Comparison of ENCODE assay signal across 1 cellular context in genomic region chr9:128077847-128078503, GRCh38.
A peak's percentile ranks its signal among the peaks of the same experiment; 100 is the strongest.
TF ChIP-seq lines count a peak whose summit lies in the region.

No MANE protein-coding gene starts in this region.

TF ChIP-seq in K562, 482 proteins besides CTCF, POLR2A, EP300 and RAD21 (continues in another document):
- 0 out of 2 replicates have a peak, but pooled peaks have one; percentile 28 for TF ChIP-seq MTA1 (IDR thresholded peaks at IDR 0.05; ENCODE audit: borderline replicate concordance)
- 0 out of 2 replicates have a peak, but pooled peaks have one; percentile 28 for TF ChIP-seq E2F1 (CRISPR knock-in tag; IDR thresholded peaks at IDR 0.05)
- peak; percentile 90 for TF ChIP-seq ATF3 (IDR thresholded peaks at IDR 0.05)
- TF ChIP-seq ATF3 (CRISPR knock-in tag; conservative IDR thresholded peaks at IDR 0.05): no peak; the same call in 1 of the 2 replicates
- no peak for TF ChIP-seq FOXK1 (CRISPR knock-in tag; IDR thresholded peaks at IDR 0.05; ENCODE audit: borderline replicate concordance)
- TF ChIP-seq HEY1 (CRISPR knock-in tag; IDR thresholded peaks at IDR 0.05; ENCODE audit: borderline replicate concordance): 0 out of 2 replicates have a peak, but pooled peaks have one; percentile 31
- TF ChIP-seq ESRRA (IDR thresholded peaks at IDR 0.05; ENCODE audit: borderline replicate concordance, low read depth): peak; percentile 98
- TF ChIP-seq CEBPG (CRISPR knock-in tag; IDR thresholded peaks at IDR 0.05): no peak
- no peak for TF ChIP-seq CEBPG (tag; conservative IDR thresholded peaks at IDR 0.05 in 1 of 2, IDR thresholded peaks at IDR 0.05 in 1 of 2)
- 0 out of 2 replicates have a peak, but pooled peaks have one; percentile 38 for TF ChIP-seq ZNF134 (CRISPR knock-in tag; conservative IDR thresholded peaks at IDR 0.05)
- TF ChIP-seq ZBTB9 (CRISPR knock-in tag; IDR thresholded peaks at IDR 0.05): 0 out of 2 replicates have a peak, but pooled peaks have one; percentile 14
- TF ChIP-seq CHAMP1 (IDR thresholded peaks at IDR 0.05): no peak
- peak; percentile 31; the same call in 1 of the 2 replicates for TF ChIP-seq SOX6 (IDR thresholded peaks at IDR 0.05)
- TF ChIP-seq CHCHD3 (CRISPR knock-in tag; IDR thresholded peaks at IDR 0.05): 0 out of 2 replicates have a peak, but pooled peaks have one; percentile 46
- TF ChIP-seq ZNF217 (CRISPR knock-in tag; IDR thresholded peaks at IDR 0.05): no peak
- 0 out of 2 replicates have a peak, but pooled peaks have one; percentile 22 for TF ChIP-seq POLR2G (IDR thresholded peaks at IDR 0.05; ENCODE audit: low read depth, low read length)
- no peak for TF ChIP-seq BHLHE40 (IDR thresholded peaks at IDR 0.05; ENCODE audit: low read length)
- peak in 1 of 2 experiments; percentile 54; a peak in 2 of 4 replicates for TF ChIP-seq MLLT1 (IDR thresholded peaks at IDR 0.05)
- TF ChIP-seq PYGO2 (tag; IDR thresholded peaks at IDR 0.05): no peak
- 0 out of 2 replicates have a peak, but pooled peaks have one; percentile 21 for TF ChIP-seq TRIM28 (IDR thresholded peaks at IDR 0.05)
- peak; percentile 65; the same call in 1 of the 2 replicates for TF ChIP-seq ARID3A (IDR thresholded peaks at IDR 0.05; ENCODE audit: borderline replicate concordance, low read depth, low read length)
- peak; percentile 74 for TF ChIP-seq ZNF239 (CRISPR knock-in tag; IDR thresholded peaks at IDR 0.05)
- no peak for TF ChIP-seq GATAD2A (IDR thresholded peaks at IDR 0.05)
- TF ChIP-seq DEAF1 (CRISPR knock-in tag; IDR thresholded peaks at IDR 0.05): peak; percentile 22; the same call in 1 of the 2 replicates
- 0 out of 2 replicates have a peak, but pooled peaks have one; percentile 45 for TF ChIP-seq ZNF586 (CRISPR knock-in tag; conservative IDR thresholded peaks at IDR 0.05)
- peak; percentile 50; the same call in 1 of the 2 replicates for TF ChIP-seq ZNF445 (CRISPR knock-in tag; IDR thresholded peaks at IDR 0.05; ENCODE audit: low read depth)
- TF ChIP-seq KLF6 (CRISPR knock-in tag; IDR thresholded peaks at IDR 0.05; ENCODE audit: borderline replicate concordance): 0 out of 2 replicates have a peak, but pooled peaks have one; percentile 47
- peak in 1 of 2 experiments; percentile 28; a peak in 1 of 4 replicates for TF ChIP-seq TBL1XR1 (IDR thresholded peaks at IDR 0.05; ENCODE audit: low read length in 2 of 2)
- peak; percentile 31; the same call in 1 of the 2 replicates for TF ChIP-seq MTA3 (IDR thresholded peaks at IDR 0.05; ENCODE audit: borderline replicate concordance)
- TF ChIP-seq ATF2 (CRISPR knock-in tag; IDR thresholded peaks at IDR 0.05): no peak
- TF ChIP-seq NCOA1 (IDR thresholded peaks at IDR 0.05; ENCODE audit: low read depth): peak; percentile 17; the same call in 1 of the 2 replicates
- no peak for TF ChIP-seq TSC22D4 (tag; IDR thresholded peaks at IDR 0.05)
- TF ChIP-seq RBM25 (IDR thresholded peaks at IDR 0.05; ENCODE audit: low read depth, low read length, severe bottlenecking): peak; percentile 66
- TF ChIP-seq ZNF174 (CRISPR knock-in tag; IDR thresholded peaks at IDR 0.05): 0 out of 2 replicates have a peak, but pooled peaks have one; percentile 13
- TF ChIP-seq ETV1 (tag; conservative IDR thresholded peaks at IDR 0.05; ENCODE audit: low read depth): no peak
- no peak for TF ChIP-seq POLR3A (IDR thresholded peaks at IDR 0.05; ENCODE audit: borderline replicate concordance, extremely low read depth, insufficient read depth, insufficient read length)
- peak; percentile 57; the same call in 1 of the 2 replicates for TF ChIP-seq SMARCC2 (IDR thresholded peaks at IDR 0.05; ENCODE audit: low read depth)
- TF ChIP-seq CTCFL (IDR thresholded peaks at IDR 0.05; ENCODE audit: borderline replicate concordance, insufficient read depth, low read depth, low read length, poor library complexity, severe bottlenecking): no peak
- TF ChIP-seq RCOR1 (IDR thresholded peaks at IDR 0.05; ENCODE audit: borderline replicate concordance in 1 of 2, low read depth in 2 of 2, low read length in 2 of 2): peak in 1 of 2 experiments; percentile 82; a peak in 2 of 4 replicates
- peak; percentile 61 for TF ChIP-seq ZFP36 (IDR thresholded peaks at IDR 0.05; ENCODE audit: low read depth, low read length, partially characterized antibody)
- TF ChIP-seq SMARCE1 (IDR thresholded peaks at IDR 0.05): peak; percentile 76
- peak; percentile 56 for TF ChIP-seq ZEB2 (IDR thresholded peaks at IDR 0.05)
- TF ChIP-seq ZNF561 (CRISPR knock-in tag; conservative IDR thresholded peaks at IDR 0.05): 0 out of 2 replicates have a peak, but pooled peaks have one; percentile 62
- TF ChIP-seq TEAD4 (IDR thresholded peaks at IDR 0.05; ENCODE audit: low read length): peak; percentile 22; the same call in 1 of the 2 replicates
- no peak for TF ChIP-seq TEAD4 (CRISPR knock-in tag; IDR thresholded peaks at IDR 0.05; ENCODE audit: borderline replicate concordance)
- peak; percentile 18; the same call in 1 of the 2 replicates for TF ChIP-seq ELF1 (tag; IDR thresholded peaks at IDR 0.05)
- TF ChIP-seq TCF3 (CRISPR knock-in tag; IDR thresholded peaks at IDR 0.05): 0 out of 2 replicates have a peak, but pooled peaks have one; percentile 5
- peak; percentile 80; the same call in 1 of the 2 replicates for TF ChIP-seq HDGF (IDR thresholded peaks at IDR 0.05)
- peak; percentile 57 to 71; a peak in 2 of 4 replicates for TF ChIP-seq ARNT (IDR thresholded peaks at IDR 0.05)
- peak; percentile 79; the same call in 1 of the 2 replicates for TF ChIP-seq SMARCA5 (IDR thresholded peaks at IDR 0.05)
- peak; percentile 33; the same call in 1 of the 2 replicates for TF ChIP-seq E2F3 (CRISPR knock-in tag; IDR thresholded peaks at IDR 0.05)
- peak; percentile 48; the same call in 1 of the 2 replicates for TF ChIP-seq MYNN (IDR thresholded peaks at IDR 0.05)
- TF ChIP-seq MYNN (CRISPR knock-in tag; IDR thresholded peaks at IDR 0.05): no peak
- peak; percentile 9; the same call in 1 of the 2 replicates for TF ChIP-seq HES1 (IDR thresholded peaks at IDR 0.05; ENCODE audit: low read depth)
- TF ChIP-seq ZNF583 (CRISPR knock-in tag; IDR thresholded peaks at IDR 0.05): 0 out of 2 replicates have a peak, but pooled peaks have one; percentile 41
